In genomic region chr13:78806457-78806856, GRCh38 we compare ENCODE assay signal across 10 cellular contexts.
DNase-seq lines count a peak whose midpoint lies in the region; ATAC-seq, FAIRE-seq and TF ChIP-seq lines count a peak whose summit lies in the region.
"Had no signal": no experiment of that assay in that cellular context is flagged by ENCODE, and none has a peak within 500 bp of the region (broad histone marks: within the 10 kb centered on the region; RNA-seq: fewer than 3 reads in every experiment).

No MANE protein-coding gene starts in this region.

- ATAC-seq in GM21737 (IDR thresholded peaks at IDR 0.05; ENCODE audit: unreplicated experiment) (peak; percentile 57), GM21423 (IDR thresholded peaks at IDR 0.05; ENCODE audit: unreplicated experiment) (no peak)

- H3K4me3 ChIP-seq in LNCaP clone FGC (ENCODE audit: low read depth, low read length) (no peak overlapping the region), fibroblast of villous mesenchyme (ENCODE audit: low read depth, low read length) (no peak overlapping the region)
- H3K4me3 ChIP-seq: SK-N-MC had no signal

- peak; percentile 39 for TF ChIP-seq CTCF in LNCaP clone FGC (IDR thresholded peaks at IDR 0.05; ENCODE audit: control insufficient read depth, extremely low read depth, insufficient read depth)
- TF ChIP-seq CTCF in fibroblast of villous mesenchyme (IDR thresholded peaks at IDR 0.05; ENCODE audit: insufficient read depth, low read depth, low read length) = peak; percentile 33

- DNase-seq in LNCaP clone FGC (ENCODE audit: low read depth) (no peak), fibroblast of villous mesenchyme (ENCODE audit: low read depth) (no peak), frontal cortex (ENCODE audit: low spot score in 2 of 2) (no peak), RCC 7860 (ENCODE audit: low spot score) (no peak)
- DNase-seq in activated T-cell treated with anti-CD3 and anti-CD28 coated beads, Interleukin-2, amount 50 U/mL, for 48 hours = no peak

- peak; percentile 13 for FAIRE-seq in G401.6 (lab: Jason Lieb, UNC)
- no peak for FAIRE-seq in frontal cortex (lab: Jason Lieb, UNC)
- FAIRE-seq in RCC 7860 (lab: Jason Lieb, UNC) = no peak
- FAIRE-seq: GM18507 had no signal
